In genomic region chr2:149064365-149064841, GRCh38 we compare ENCODE assay signal across 19 cellular contexts. TPM values are rescaled to one million over a fixed set of nuclear protein-coding genes. Genes with fewer than 3 reads are reported as not detected.
DNase-seq lines count a peak whose midpoint lies in the region; ATAC-seq, FAIRE-seq and TF ChIP-seq lines count a peak whose summit lies in the region.
"Had no signal": no experiment of that assay in that cellular context is flagged by ENCODE, and none has a peak within 500 bp of the region (broad histone marks: within the 10 kb centered on the region; RNA-seq: fewer than 3 reads in every experiment).

No MANE protein-coding gene starts in this region.

- H3F3A ChIP-seq in neural cell (ENCODE audit: insufficient read depth, low read length, poor library complexity, severe bottlenecking) = no peaks in the 10 kb centered on the region

- dilution Hi-C loops in endothelial cell of umbilical vein (cut with MboI; ENCODE audit: extremely low pct_ligation_motif_present, low sequenced_read_pairs) = no loop called here

- in situ Hi-C loops in HAP-1 (cut with MboI; ENCODE audit: low sequenced_read_pairs) = no loop called here

- ATAC-seq in activated CD4-positive, alpha-beta T cell treated with anti-CD3 and anti-CD28 coated beads for 36 hours = no peak
- no peak for ATAC-seq in HG02759 (IDR thresholded peaks at IDR 0.05; ENCODE audit: unreplicated experiment)
- ATAC-seq: CD8-positive, alpha-beta T cell; HCT116; sciatic nerve had no signal

- intact Hi-C loops in endothelial cell of umbilical vein (cut with micrococcal nuclease) = no loop called here
- intact Hi-C loops in activated CD4-positive, alpha-beta T cell treated with anti-CD3 and anti-CD28 coated beads for 36 hours (cut with DNase I, micrococcal nuclease) = no loop called here

- H2AFZ ChIP-seq in endothelial cell of umbilical vein (ENCODE audit: low read depth, low read length) (peak overlapping the region; percentile 8), neural cell (ENCODE audit: low read depth, low read length) (no peak overlapping the region)

- H3K36me3 Mint-ChIP-seq in activated CD4-positive, alpha-beta T cell treated with anti-CD3 and anti-CD28 coated beads for 36 hours (ENCODE audit: low read depth) = no peaks in the 10 kb centered on the region
- H3K36me3 Mint-ChIP-seq: CD8-positive, alpha-beta T cell had no signal

- FAIRE-seq in endothelial cell of umbilical vein (lab: Jason Lieb, UNC) = peak; percentile 77

- peaks cover 9% of the 10 kb centered on the region for H3K4me1 ChIP-seq in endothelial cell of umbilical vein (ENCODE audit: control insufficient read depth, extremely low read depth, insufficient read depth, low read length)
- no peaks in the 10 kb centered on the region for H3K4me1 ChIP-seq in HAP-1

- no peaks in the 10 kb centered on the region for H3K9me1 ChIP-seq in endothelial cell of umbilical vein (replicated peaks; ENCODE audit: control insufficient read depth, extremely low read depth, insufficient read depth, low read length)

- peak; percentile 76 for TF ChIP-seq EP300 in neural cell (conservative IDR thresholded peaks at IDR 0.05; ENCODE audit: poor library complexity, severe bottlenecking)

- H3K9ac ChIP-seq in endothelial cell of umbilical vein (replicated peaks; ENCODE audit: extremely low read depth, insufficient read depth, low read length) (no peak overlapping the region), neural cell (ENCODE audit: low read length) (no peak overlapping the region)

- no peaks in the 10 kb centered on the region for H4K20me1 ChIP-seq in endothelial cell of umbilical vein (replicated peaks; ENCODE audit: control insufficient read depth, extremely low read depth, insufficient read depth, low read length)
- no peaks in the 10 kb centered on the region for H4K20me1 ChIP-seq in neural cell (ENCODE audit: insufficient read depth)

- CTCF ChIA-PET in endothelial cell of umbilical vein (lab: Charles Lee) = interaction anchor here (1.5 kb wide), 2 partner anchors 12 to 48 kb away, joined by 3 to 4 read pairs; no protein-coding TSS in a partner anchor
- CTCF ChIA-PET in activated CD4-positive, alpha-beta T cell treated with anti-CD3 and anti-CD28 coated beads for 36 hours (lab: Charles Lee) = interaction anchor here (0.7 kb wide), 1 partner anchor 16 kb away, joined by 3 read pairs; no protein-coding TSS in a partner anchor

- H3K27me3 ChIP-seq in endothelial cell of umbilical vein (ENCODE audit: control insufficient read depth in 2 of 2, insufficient read depth in 2 of 2, low read length in 2 of 2) = no peaks in the 10 kb centered on the region
- H3K27me3 ChIP-seq in neural cell (ENCODE audit: insufficient read depth, low read depth, low read length) = no peaks in the 10 kb centered on the region
- H3K27me3 ChIP-seq in HAP-1 (ENCODE audit: low read depth) = no peaks in the 10 kb centered on the region

- no peak overlapping the region for H3K27ac Mint-ChIP-seq in activated CD4-positive, alpha-beta T cell treated with anti-CD3 and anti-CD28 coated beads for 36 hours
- H3K27ac Mint-ChIP-seq: CD8-positive, alpha-beta T cell; stimulated activated naive CD8-positive, alpha-beta T cell treated with anti-CD3 and anti-CD28 coated beads, Interleukin-15, Interleukin-2, amounts not matched to agents 100 ng/mL and 50 ng/mL, for 24 hours had no signal

- no peak overlapping the region for H3K4me3 Mint-ChIP-seq in activated CD4-positive, alpha-beta T cell treated with anti-CD3 and anti-CD28 coated beads for 36 hours
- H3K4me3 Mint-ChIP-seq: CD8-positive, alpha-beta T cell; stimulated activated naive CD8-positive, alpha-beta T cell treated with anti-CD3 and anti-CD28 coated beads, Interleukin-15, Interleukin-2, amounts not matched to agents 100 ng/mL and 50 ng/mL, for 24 hours had no signal

- H3K4me3 ChIP-seq in endothelial cell of umbilical vein (replicated peaks in 1 of 3; ENCODE audit: insufficient read depth in 1 of 3, low read depth in 1 of 3, low read length in 3 of 3) (no peak overlapping the region), neural cell (ENCODE audit: low read length) (peak overlapping the region; percentile 31), HAP-1 (no peak overlapping the region)

- H3K9me2 ChIP-seq in neural cell (ENCODE audit: insufficient read depth, low read length) = no peaks in the 10 kb centered on the region

- H3K9me3 ChIP-seq in endothelial cell of umbilical vein (replicated peaks; ENCODE audit: control insufficient read depth, insufficient read depth, low read length) (no peaks in the 10 kb centered on the region), neural cell (ENCODE audit: low read length) (no peaks in the 10 kb centered on the region), HAP-1 (no peaks in the 10 kb centered on the region)

- peak overlapping the region; percentile 12 for H3K27ac ChIP-seq in endothelial cell of umbilical vein (ENCODE audit: insufficient read depth, low read depth, low read length)
- H3K27ac ChIP-seq in neural cell (ENCODE audit: low read length) = peak overlapping the region; percentile 42

- POLR2A ChIA-PET in endothelial cell of umbilical vein (lab: Charles Lee) = no interaction called here
- POLR2A ChIA-PET in activated CD4-positive, alpha-beta T cell treated with anti-CD3 and anti-CD28 coated beads for 36 hours (lab: Charles Lee) = no interaction called here

- H3K27me3 Mint-ChIP-seq in activated CD4-positive, alpha-beta T cell treated with anti-CD3 and anti-CD28 coated beads for 36 hours = peaks cover 2% of the 10 kb centered on the region

- BruUV-seq in endothelial cell of umbilical vein (replicated peaks; lab: Mats Ljungman, UMichigan) = no TSS peak

- no peak for TF ChIP-seq POLR2A in endothelial cell of umbilical vein (IDR thresholded peaks at IDR 0.05; ENCODE audit: low read depth, low read length)

- H3K79me2 ChIP-seq in endothelial cell of umbilical vein (ENCODE audit: control insufficient read depth, insufficient read depth, low read length) = no peaks in the 10 kb centered on the region
- H3K79me2 ChIP-seq in neural cell (replicated peaks; ENCODE audit: insufficient read depth, low read length) = no peaks in the 10 kb centered on the region

- H3K4me2 ChIP-seq in endothelial cell of umbilical vein (ENCODE audit: insufficient read depth, low read length) (no peak overlapping the region), neural cell (ENCODE audit: low read length) (peak overlapping the region; percentile 26)

- TF ChIP-seq CTCF in endothelial cell of umbilical vein (IDR thresholded peaks at IDR 0.05; ENCODE audit: extremely low read depth in 1 of 2, insufficient read depth in 1 of 2, low read depth in 1 of 2, low read length in 2 of 2) (no peak), neural cell (IDR thresholded peaks at IDR 0.05; ENCODE audit: poor library complexity, severe bottlenecking) (no peak)

- no peaks in the 10 kb centered on the region for H3K9me3 Mint-ChIP-seq in activated CD4-positive, alpha-beta T cell treated with anti-CD3 and anti-CD28 coated beads for 36 hours (ENCODE audit: low read depth)
- H3K9me3 Mint-ChIP-seq: CD8-positive, alpha-beta T cell had no signal

- DNase-seq in Daoy (ENCODE audit: low read depth) = peak; percentile 68
- DNase-seq in NCI-H69 (lab: John Stamatoyannopoulos, UW) = peak; percentile 66
- DNase-seq in endothelial cell of umbilical vein (ENCODE audit: low read depth, low spot score) = peak; percentile 40
- DNase-seq in medulla oblongata (ENCODE audit: extremely low spot score) = no peak
- DNase-seq in activated CD4-positive, alpha-beta T cell treated with anti-CD3 and anti-CD28 coated beads for 36 hours = no peak
- no peak for DNase-seq in HAP-1 (ENCODE audit: low spot score in 2 of 2)
- DNase-seq: activated CD4-positive, alpha-beta T cell treated with anti-CD3 and anti-CD28 coated beads, Interleukin-2, amount 50 U/mL, for 4 hours; activated naive CD4-positive, alpha-beta T cell treated with Interleukin-2 at 50 U/mL for 16 hours; anterior cingulate cortex; CD8-positive, alpha-beta T cell; cerebellar nuclear complex; NCI-H1105 treated with DMSO at 0.1 percent for 48 hours; stimulated activated CD4-positive, alpha-beta T cell treated with anti-CD3 and anti-CD28 coated beads, Interleukin-1b, Interleukin-23, amount 100 ng/mL, for 48 hours had no signal

- no peak for TF ChIP-seq RAD21 in neural cell (conservative IDR thresholded peaks at IDR 0.05)

- H3K4me1 Mint-ChIP-seq in activated CD4-positive, alpha-beta T cell treated with anti-CD3 and anti-CD28 coated beads for 36 hours = peaks cover 6% of the 10 kb centered on the region

- H3K36me3 ChIP-seq in endothelial cell of umbilical vein (ENCODE audit: control insufficient read depth in 2 of 2, extremely low read depth in 1 of 2, insufficient read depth in 2 of 2, low read length in 2 of 2) = no peaks in the 10 kb centered on the region
- no peaks in the 10 kb centered on the region for H3K36me3 ChIP-seq in neural cell (ENCODE audit: insufficient read depth, low read length)
- H3K36me3 ChIP-seq in HAP-1 (replicated peaks) = no peaks in the 10 kb centered on the region

TF ChIP-seq in endothelial cell of umbilical vein, 7 proteins besides CTCF, POLR2A, EP300 and RAD21:
- TF ChIP-seq MAX (IDR thresholded peaks at IDR 0.05; ENCODE audit: insufficient read depth, insufficient read length) (no peak), GATA2 (IDR thresholded peaks at IDR 0.05; ENCODE audit: insufficient read depth, insufficient read length, low read depth, low read length) (peak; percentile 46)

TF ChIP-seq in neural cell, 6 proteins besides CTCF, POLR2A, EP300 and RAD21 (continues in another document):
- peak; percentile 30 for TF ChIP-seq POLR2AphosphoS5 (IDR thresholded peaks at IDR 0.05)

RNA-seq across cellular contexts. Expression of gene LYPD6B, which starts 25.9 kb away (rescaled TPM):
- total RNA-seq in Daoy (2014; rRNA removed; shearing (Covaris generic)) = 8.0 and 10.2 TPM in 2 replicates
- total RNA-seq in endothelial cell of umbilical vein = not detected in 2 replicates
- polyA plus RNA-seq in endothelial cell of umbilical vein (not detected in 2 replicates), neural cell (0.68 and 7.7 TPM in 2 replicates)
- polyA plus RNA-seq in endothelial cell of umbilical vein (2011; cell fraction: cytosol; rRNA removed) = not detected in 2 replicates
- polyA plus RNA-seq in endothelial cell of umbilical vein (2011; cell fraction: nucleus; rRNA removed) = not detected in 2 replicates
- not detected in 2 replicates for polyA plus RNA-seq in endothelial cell of umbilical vein (2012)
- polyA minus RNA-seq in endothelial cell of umbilical vein (not detected in 2 replicates), neural cell (1.4 and 1.5 TPM in 2 replicates)
- polyA minus RNA-seq in endothelial cell of umbilical vein (2011; cell fraction: cytosol; rRNA and poly(A)+ RNA removed) = not detected
- not detected in 2 replicates for polyA minus RNA-seq in endothelial cell of umbilical vein (2011; cell fraction: nucleus; rRNA and poly(A)+ RNA removed)
- total RNA-seq in activated CD4-positive, alpha-beta T cell treated with anti-CD3 and anti-CD28 coated beads for 36 hours = not detected
- total RNA-seq: CD8-positive, alpha-beta T cell; mononuclear cell; sciatic nerve had no signal

Comparison
In these comparisons a context has a peak if more than half of its experiments do, and no peak if none do; other contexts are left out.
1. DNase-seq: peak in Daoy (single experiment), NCI-H69 (single experiment) and endothelial cell of umbilical vein (single experiment); none in medulla oblongata (single experiment), activated CD4-positive, alpha-beta T cell treated with anti-CD3 and anti-CD28 coated beads for 36 hours (single experiment) and HAP-1 (0 of 2).